8 cellular contexts compared by ENCODE assay signal in the genomic region with DNA sequence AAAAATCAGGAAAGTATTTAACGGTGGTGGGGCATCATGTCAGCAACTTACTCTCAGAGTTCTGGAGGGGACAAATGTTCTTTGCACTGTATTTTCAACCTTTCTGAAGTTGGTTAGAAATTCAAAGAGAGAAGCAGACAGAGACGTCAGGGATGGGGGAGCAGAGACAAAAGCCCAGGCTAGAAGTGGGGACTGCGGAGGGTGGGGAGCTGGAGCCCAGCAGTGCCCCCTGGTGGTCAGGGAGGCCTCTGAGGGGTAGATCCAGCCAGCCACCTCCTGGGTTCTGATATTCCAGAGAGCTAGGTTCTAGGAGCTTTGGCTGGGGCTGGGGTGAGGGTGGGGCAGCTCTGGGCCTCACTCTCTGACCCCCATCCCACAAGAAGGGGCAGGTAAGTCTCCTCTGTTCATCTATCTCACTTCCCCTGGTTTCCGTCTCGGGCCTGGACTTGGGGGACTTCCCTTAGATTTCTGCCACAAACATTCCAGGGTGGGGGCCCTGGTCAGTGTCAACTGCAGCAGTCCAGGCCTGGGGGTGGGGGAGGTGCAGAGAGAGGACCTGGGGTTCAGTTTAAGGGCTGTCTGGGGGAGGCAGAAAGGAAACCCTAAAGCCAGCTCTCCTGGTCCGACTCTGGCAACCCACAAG. TPM values are rescaled to one million over a fixed set of nuclear protein-coding genes. Genes with fewer than 3 reads are reported as not detected.
DNase-seq lines count a peak whose midpoint lies in the region; ATAC-seq and TF ChIP-seq lines count a peak whose summit lies in the region.

No MANE protein-coding gene starts in this region.

- H3K4me3 ChIP-seq in astrocyte of the spinal cord (ENCODE audit: low read depth, low read length) = no peak overlapping the region

- DNase-seq in D341Med (ENCODE audit: low spot score) (peak; percentile 40), HT-29 (ENCODE audit: low spot score) (peak; percentile 56), T-helper 2 cell (peak in 4 of 5 experiments; percentile 24 to 32 (median 30)), astrocyte of the spinal cord (ENCODE audit: low read depth, low spot score) (no peak), left colon (peak in 1 of 2 donors; percentile 78), middle frontal gyrus (ENCODE audit: extremely low spot score, low spot score) (no peak), epidermal melanocyte (ENCODE audit: insufficient read length, low spot score) (no peak)
- DNase-seq in stimulated activated CD4-positive, alpha-beta T cell treated with anti-CD3 and anti-CD28 coated beads, TNF-alpha, amount 100 ng/mL, for 24 hours (ENCODE audit: low read depth in 3 of 3) = peak in 2 of 3 experiments; percentile 28 to 59

- TF ChIP-seq CTCF in astrocyte of the spinal cord (IDR thresholded peaks at IDR 0.05; ENCODE audit: low read depth, low read length) = peak; percentile 83

- in situ Hi-C loops in astrocyte of the spinal cord (cut with HindIII; ENCODE audit: low sequenced_read_pairs) = no loop called here

- intact Hi-C loops in left colon (cut with DNase I, micrococcal nuclease) = no loop called here

- ATAC-seq in left colon = peak; percentile 73

RNA-seq across cellular contexts. Expression of a gene that starts 8.9 kb away (rescaled TPM):
- 8.9 and 13.8 TPM in 2 replicates for total RNA-seq in HT-29 (2014; rRNA removed; shearing (Covaris generic))
- 100 to 1,000 TPM in 1 of 2 donors, 10 to 100 TPM in 1; 27.8 to 149 TPM for total RNA-seq in left colon

Comparison
In these comparisons a context has a peak if more than half of its experiments do, and no peak if none do; other contexts are left out.
1. DNase-seq: peak in D341Med (single experiment), HT-29 (single experiment), T-helper 2 cell (4 of 5) and stimulated activated CD4-positive, alpha-beta T cell treated with anti-CD3 and anti-CD28 coated beads, TNF-alpha, amount 100 ng/mL, for 24 hours (2 of 3); none in astrocyte of the spinal cord (single experiment), middle frontal gyrus (single experiment) and epidermal melanocyte (single experiment).